ENCODE assay signal across 29 cellular contexts in genomic region chr14:20381341-20381740, GRCh38. TPM values are rescaled to one million over a fixed set of nuclear protein-coding genes. Genes with fewer than 3 reads are reported as not detected.
"Had no signal": no experiment of that assay in that cellular context is flagged by ENCODE, and none has a peak within 500 bp of the region (broad histone marks: within the 10 kb centered on the region; RNA-seq: fewer than 3 reads in every experiment).

No MANE protein-coding gene starts in this region.

- H3K9me3 Mint-ChIP-seq: effector memory CD8-positive, alpha-beta T cell; mesothelial cell of epicardium; naive thymus-derived CD4-positive, alpha-beta T cell; nephron; neural progenitor cell; stimulated activated memory B cell treated with anti-CD40 and anti-IgM and Interleukin-4, amounts not matched to agents 10 μg/mL and 1 μg/mL and 100 μg/mL, for 72 hours had no signal

- H3K4me1 ChIP-seq: gastrocnemius medialis, neural progenitor cell, prostate gland, right atrium auricular region, suprapubic skin, vagina had no signal

- DNase-seq: cortex of kidney; effector memory CD8-positive, alpha-beta T cell; foreskin fibroblast; gastrocnemius medialis; head of caudate nucleus; mesenchymal stem cell; mucosa of descending colon; naive thymus-derived CD4-positive, alpha-beta T cell; nucleus accumbens; stimulated activated CD4-positive, alpha-beta T cell treated with anti-CD3 and anti-CD28 coated beads, Interleukin-12 subunit alpha, Interleukin-12 subunit beta, amount 100 ng/mL, for 4 hours; stimulated activated CD4-positive, alpha-beta T cell treated with anti-CD3 and anti-CD28 coated beads, Interleukin-1b, Interleukin-23, amount 100 ng/mL, for 48 hours; stimulated activated CD4-positive, alpha-beta T cell treated with anti-CD3 and anti-CD28 coated beads, Interleukin-4, amount 100 ng/mL, for 1 hour; stimulated activated naive CD8-positive, alpha-beta T cell treated with anti-CD3 and anti-CD28 coated beads, Interleukin-15, Interleukin-2, amounts not matched to agents 100 U/mL and 50 U/mL, for 24 hours; transverse colon had no signal

- H2AFZ ChIP-seq: neural progenitor cell had no signal

- H3K27ac Mint-ChIP-seq: mesothelial cell of epicardium, nephron had no signal

- H3K4me3 ChIP-seq: gastrocnemius medialis, lung, mucosa of descending colon, neural progenitor cell, prostate gland, right atrium auricular region, smooth muscle cell, suprapubic skin, transverse colon, vagina had no signal

- H3K36me3 ChIP-seq: neural progenitor cell had no signal

- H3K4me3 Mint-ChIP-seq: effector memory CD8-positive, alpha-beta T cell; mesothelial cell of epicardium; naive thymus-derived CD4-positive, alpha-beta T cell; nephron; neural progenitor cell; stimulated activated memory B cell treated with anti-CD40 and anti-IgM and Interleukin-4, amounts not matched to agents 10 μg/mL and 1 μg/mL and 100 μg/mL, for 72 hours had no signal

- H3K4me1 Mint-ChIP-seq: mesothelial cell of epicardium; naive thymus-derived CD4-positive, alpha-beta T cell; neural progenitor cell had no signal

- H3K27me3 ChIP-seq: gastrocnemius medialis, neural progenitor cell, right atrium auricular region, suprapubic skin, transverse colon, vagina had no signal

- H3K9me3 ChIP-seq: gastrocnemius medialis, mucosa of descending colon, prostate gland, right atrium auricular region, suprapubic skin, transverse colon, vagina had no signal

- H3K27ac ChIP-seq: epithelial cell of prostate, gastrocnemius medialis, neural progenitor cell, prostate gland, right atrium auricular region, suprapubic skin, transverse colon, vagina had no signal

- H3K4me2 ChIP-seq: neural progenitor cell, smooth muscle cell had no signal

- H3K9ac ChIP-seq: neural progenitor cell had no signal

- ATAC-seq: effector memory CD8-positive, alpha-beta T cell; esophagus mucosa; gastrocnemius medialis; mucosa of descending colon; naive thymus-derived CD4-positive, alpha-beta T cell; sciatic nerve; stimulated activated memory B cell treated with anti-CD40 and anti-IgM and Interleukin-4, amounts not matched to agents 10 μg/mL and 1 μg/mL and 100 μg/mL, for 72 hours had no signal

- H3K27me3 Mint-ChIP-seq: effector memory CD8-positive, alpha-beta T cell; naive thymus-derived CD4-positive, alpha-beta T cell; stimulated activated memory B cell treated with anti-CD40 and anti-IgM and Interleukin-4, amounts not matched to agents 10 μg/mL and 1 μg/mL and 100 μg/mL, for 72 hours had no signal

RNA-seq across cellular contexts. Expression of gene KLHL33, which starts 54.6 kb away (rescaled TPM):
- total RNA-seq: glomerular endothelial cell, smooth muscle cell had no signal
- polyA plus RNA-seq: keratinocyte; naive thymus-derived CD4-positive, alpha-beta T cell had no signal
